Comparison of ENCODE assay signal across 16 cellular contexts in genomic region chr1:155646307-155646706, GRCh38. TPM values are rescaled to one million over a fixed set of nuclear protein-coding genes. Genes with fewer than 3 reads are reported as not detected.
DNase-seq lines count a peak whose midpoint lies in the region; TF ChIP-seq lines count a peak whose summit lies in the region.
"Had no signal": no experiment of that assay in that cellular context is flagged by ENCODE, and none has a peak within 500 bp of the region (broad histone marks: within the 10 kb centered on the region; RNA-seq: fewer than 3 reads in every experiment).

No MANE protein-coding gene starts in this region.

- H3K79me1 ChIP-seq in mesenchymal stem cell (replicated peaks; ENCODE audit: low read length, poor library complexity, severe bottlenecking), result peaks cover 2% of the 10 kb centered on the region

- H3K9me3 ChIP-seq in mesenchymal stem cell (ENCODE audit: control insufficient read depth, low read length) (peaks cover 14% of the 10 kb centered on the region), Peyer's patch (peaks cover 0 to 5% (median 2%) of the 10 kb centered on the region in 4 donors)

- no peaks in the 10 kb centered on the region for H3K4me1 ChIP-seq in mesenchymal stem cell (ENCODE audit: control insufficient read depth, insufficient read depth, low read depth, low read length)
- H3K4me1 ChIP-seq in Peyer's patch, result no peaks in the 10 kb centered on the region

- H3K36me3 Mint-ChIP-seq in MCF 10A (ENCODE audit: insufficient read depth, unreplicated experiment) (peaks cover 25% of the 10 kb centered on the region), immature natural killer cell (peaks cover 10 to 16% (median 11%) of the 10 kb centered on the region in 3 donors)

- H3K27me3 ChIP-seq in mesenchymal stem cell (ENCODE audit: control insufficient read depth in 1 of 2, insufficient read depth in 1 of 2, low read length in 2 of 2), result no peaks in the 10 kb centered on the region
- H3K27me3 ChIP-seq in Peyer's patch, result no peaks in the 10 kb centered on the region
- H3K27me3 ChIP-seq: SJCRH30 had no signal

- no peak for TF ChIP-seq CTCF in MCF 10A (IDR thresholded peaks at IDR 0.05; ENCODE audit: unreplicated experiment)
- TF ChIP-seq CTCF in Peyer's patch (IDR thresholded peaks at IDR 0.05), result no peak

- H3K4me1 Mint-ChIP-seq in MCF 10A (ENCODE audit: insufficient read depth, unreplicated experiment) (peaks cover 40% of the 10 kb centered on the region), immature natural killer cell (no peaks in the 10 kb centered on the region)
- H3K4me1 Mint-ChIP-seq: CD4-positive, alpha-beta memory T cell had no signal

- H3K27ac ChIP-seq in mesenchymal stem cell (ENCODE audit: low read length, poor library complexity, severe bottlenecking) (no peak overlapping the region), Peyer's patch (no peak overlapping the region)
- H3K27ac ChIP-seq: SJCRH30 had no signal

- no peak overlapping the region for H3K4me2 ChIP-seq in mesenchymal stem cell (ENCODE audit: low read length, poor library complexity, severe bottlenecking)

- H2BK12ac ChIP-seq in mesenchymal stem cell (ENCODE audit: low read length in 2 of 2), result no peak overlapping the region

- POLR2A ChIA-PET in MCF 10A (lab: Yijun Ruan, JAX), result interaction anchor here (1.1 to 1.7 kb wide), 6 partner anchors 13 to 512 kb away, joined by 3 to 9 read pairs (median 4); partner anchors contain the start of genes ASH1L and MSTO1

- 98% methylated on average over 2 of the region's 2 CpGs for WGBS in mesenchymal stem cell

- no peak overlapping the region for H2BK5ac ChIP-seq in mesenchymal stem cell (ENCODE audit: low read depth, low read length, poor library complexity, severe bottlenecking)

- H3K4me3 ChIP-seq in mesenchymal stem cell (ENCODE audit: insufficient read depth in 1 of 2, low read depth in 1 of 2, low read length in 2 of 2) (peak overlapping the region in 1 of 2 experiments; percentile 63), Peyer's patch (no peak overlapping the region)
- H3K4me3 ChIP-seq: lung, SJCRH30 had no signal

- BruUV-seq in MCF 10A (replicated peaks; lab: Mats Ljungman, UMichigan), result TSS peak; percentile 17

- peaks cover 0 to 15% of the 10 kb centered on the region in 2 experiments for H3K36me3 ChIP-seq in mesenchymal stem cell (ENCODE audit: control insufficient read depth in 1 of 2, insufficient read depth in 2 of 2, low read depth in 1 of 2, low read length in 2 of 2)
- H3K36me3 ChIP-seq in Peyer's patch, result no peaks in the 10 kb centered on the region
- H3K36me3 ChIP-seq: SJCRH30 had no signal

- TF ChIP-seq POLR2A in Peyer's patch (IDR thresholded peaks at IDR 0.05), result no peak

- CTCF ChIA-PET in MCF 10A (lab: Yijun Ruan, JAX), result interaction anchor here (0.7 to 2.9 kb wide), 6 partner anchors 9 to 439 kb away, joined by 3 to 27 read pairs (median 5); no protein-coding TSS in a partner anchor

- no peak overlapping the region for H2BK120ac ChIP-seq in mesenchymal stem cell (ENCODE audit: low read depth, low read length)

- H3K18ac ChIP-seq in mesenchymal stem cell (ENCODE audit: low read depth in 1 of 2, low read length in 2 of 2), result no peak overlapping the region

- no peak overlapping the region for H3K4ac ChIP-seq in mesenchymal stem cell (ENCODE audit: low read depth in 1 of 2, low read length in 2 of 2)

- no peak overlapping the region for H2AK5ac ChIP-seq in mesenchymal stem cell (ENCODE audit: low read length, severe bottlenecking)

- no peak overlapping the region for H3K23ac ChIP-seq in mesenchymal stem cell (ENCODE audit: low read length in 2 of 2)

- peaks cover 12% of the 10 kb centered on the region for H3K9me3 Mint-ChIP-seq in MCF 10A (ENCODE audit: unreplicated experiment)
- H3K9me3 Mint-ChIP-seq in immature natural killer cell, result peaks cover 10 to 25% (median 20%) of the 10 kb centered on the region in 6 donors

- no peaks in the 10 kb centered on the region for H3K27me3 Mint-ChIP-seq in MCF 10A (ENCODE audit: insufficient read depth, unreplicated experiment)
- H3K27me3 Mint-ChIP-seq in immature natural killer cell (ENCODE audit: low read depth in 3 of 3), result peaks cover 6 to 10% (median 7%) of the 10 kb centered on the region in 3 donors
- H3K27me3 Mint-ChIP-seq: IgD-negative memory B cell had no signal

- no peak overlapping the region for H2BK15ac ChIP-seq in mesenchymal stem cell (ENCODE audit: low read depth, poor library complexity, severe bottlenecking)

- peak overlapping the region; percentile 46 for H3K9ac ChIP-seq in mesenchymal stem cell (ENCODE audit: low read length)

- no peak overlapping the region for H4K8ac ChIP-seq in mesenchymal stem cell (ENCODE audit: low read length)

- H4K91ac ChIP-seq in mesenchymal stem cell (ENCODE audit: low read length), result no peak overlapping the region

- DNase-seq in AML-193 (lab: John Stamatoyannopoulos, UW), result peak; percentile 41 to 65
- DNase-seq in M059J (ENCODE audit: low read depth), result peak; percentile 40
- peak; percentile 73 for DNase-seq in MCF 10A (ENCODE audit: unreplicated experiment)
- DNase-seq in mesenchymal stem cell, result peak; percentile 43
- DNase-seq in SHP77 (lab: John Stamatoyannopoulos, UW), result no peak
- no peak for DNase-seq in midbrain (lab: John Stamatoyannopoulos, UW)
- no peak for DNase-seq in Peyer's patch
- DNase-seq in immature natural killer cell, result no peak
- DNase-seq: activated CD4-positive, alpha-beta T cell treated with anti-CD3 and anti-CD28 coated beads for 1 hour; CD4-positive, alpha-beta memory T cell; glutamatergic neuron; NCI-H2171; posterior cingulate gyrus; SJCRH30 had no signal

- no peak overlapping the region for H3K14ac ChIP-seq in mesenchymal stem cell (ENCODE audit: low read length in 2 of 2)

- intact Hi-C loops in MCF 10A (cut with micrococcal nuclease), result loop anchor here (10.0 kb wide), 1 partner anchor 52 kb away; no protein-coding TSS in a partner anchor

- no peak overlapping the region for H2AFZ ChIP-seq in mesenchymal stem cell (ENCODE audit: low read depth, low read length)

- peak overlapping the region; percentile 59 for H3K4me3 Mint-ChIP-seq in MCF 10A (ENCODE audit: unreplicated experiment)
- H3K4me3 Mint-ChIP-seq in immature natural killer cell, result no peak overlapping the region
- H3K4me3 Mint-ChIP-seq: CD4-positive, alpha-beta memory T cell; IgD-negative memory B cell had no signal

- H3K27ac Mint-ChIP-seq in MCF 10A (ENCODE audit: low read depth, unreplicated experiment) (peak overlapping the region; percentile 80), immature natural killer cell (no peak overlapping the region)
- H3K27ac Mint-ChIP-seq: IgD-negative memory B cell had no signal

RNA-seq across cellular contexts. Expression of gene MSTO1, which starts 36.3 kb away (rescaled TPM):
- total RNA-seq in M059J (2014; rRNA removed; shearing (Covaris generic)), result 10.9 and 21.0 TPM in 2 replicates
- 130 and 140 TPM in 2 replicates for total RNA-seq in MCF 10A (2022)
- polyA plus RNA-seq in mesenchymal stem cell (2013, experiment 1 of 2), result 18.6 TPM
- polyA plus RNA-seq in mesenchymal stem cell (2013, experiment 2 of 2), result 19.3 TPM
- total RNA-seq in Peyer's patch, result 10 to 100 TPM in 3 of 4 donors, 1 to 10 TPM in 1; 6.8 to 52.0 (median 26.7) TPM
- 10 to 100 TPM in 1 of 3 donors, 1 to 10 TPM in 2; 7.5 to 20.0 (median 8.7) TPM for polyA plus RNA-seq in immature natural killer cell

RNA-seq across cellular contexts. Expression of gene YY1AP1, which starts 42.3 kb away (rescaled TPM):
- 61.5 and 63.1 TPM in 2 replicates for total RNA-seq in M059J (2014; rRNA removed; shearing (Covaris generic))
- total RNA-seq in MCF 10A (2022) (78.6 and 88.5 TPM in 2 replicates), Peyer's patch (100 to 1,000 TPM in 2 of 4 donors, 10 to 100 TPM in 2; 64.5 to 144 (median 84.3) TPM)
- polyA plus RNA-seq in mesenchymal stem cell (2013, experiment 1 of 2), result 47.2 TPM
- polyA plus RNA-seq in mesenchymal stem cell (2013, experiment 2 of 2), result 44.4 TPM
- 10 to 100 TPM; 21.3 to 59.2 (median 23.1) TPM for polyA plus RNA-seq in immature natural killer cell

RNA-seq across cellular contexts. Expression of gene DAP3, which starts 42.6 kb away (rescaled TPM):
- 116 and 197 TPM in 2 replicates for total RNA-seq in M059J (2014; rRNA removed; shearing (Covaris generic))
- total RNA-seq in MCF 10A (2022) (226 and 235 TPM in 2 replicates), Peyer's patch (100 to 1,000 TPM in 3 of 4 donors, 10 to 100 TPM in 1; 72.8 to 160 (median 153) TPM)
- polyA plus RNA-seq in mesenchymal stem cell (2013, experiment 1 of 2), result 145 TPM
- polyA plus RNA-seq in mesenchymal stem cell (2013, experiment 2 of 2), result 142 TPM
- 10 to 100 TPM; 75.5 to 88.1 (median 85.1) TPM for polyA plus RNA-seq in immature natural killer cell

Comparison
In these comparisons a context has a peak if more than half of its experiments do, and no peak if none do; other contexts are left out.
1. DNase-seq: peak in AML-193 (2 of 2), M059J (single experiment), MCF 10A (single experiment) and mesenchymal stem cell (single experiment); none in SHP77 (0 of 2), midbrain (single experiment), Peyer's patch (0 of 3) and immature natural killer cell (0 of 3).